ENCODE assay signal across 8 cellular contexts in genomic region chr15:100438570-100438969, GRCh38.
A peak's percentile ranks its signal among the peaks of the same experiment; 100 is the strongest.
DNase-seq lines count a peak whose midpoint lies in the region; ATAC-seq and TF ChIP-seq lines count a peak whose summit lies in the region.

No MANE protein-coding gene starts in this region.

- peak; percentile 60 for ATAC-seq in HG02623 (IDR thresholded peaks at IDR 0.05; ENCODE audit: unreplicated experiment)

- H3K27ac Mint-ChIP-seq in glutamatergic neuron (ENCODE audit: unreplicated experiment): no peak overlapping the region

- no peaks in the 10 kb centered on the region for H3K9me3 Mint-ChIP-seq in glutamatergic neuron (ENCODE audit: unreplicated experiment)

- DNase-seq in DMS 273 treated with DMSO at 0.1 percent for 48 hours (lab: John Stamatoyannopoulos, UW) (peak; percentile 49), NCI-H69 (lab: John Stamatoyannopoulos, UW) (peak; percentile 40), cerebellum (ENCODE audit: low spot score) (peak; percentile 38), posterior cingulate gyrus (peak; percentile 33 to 92 (median 68)), NCI-H2107 (lab: John Stamatoyannopoulos, UW) (no peak), glutamatergic neuron (no peak), erythroblast (lab: John Stamatoyannopoulos, UW) (no peak)

- peaks cover 1% of the 10 kb centered on the region for H3K27me3 Mint-ChIP-seq in glutamatergic neuron (ENCODE audit: unreplicated experiment)

- no peak for TF ChIP-seq CTCF in glutamatergic neuron (IDR thresholded peaks at IDR 0.05; ENCODE audit: partially characterized antibody, unreplicated experiment)

- peaks cover 9% of the 10 kb centered on the region for H3K36me3 Mint-ChIP-seq in glutamatergic neuron (ENCODE audit: unreplicated experiment)

- TF ChIP-seq POLR2A in erythroblast (IDR thresholded peaks at IDR 0.05; ENCODE audit: low read length): no peak

- H3K4me3 Mint-ChIP-seq in glutamatergic neuron (ENCODE audit: unreplicated experiment): no peak overlapping the region

- H3K4me1 Mint-ChIP-seq in glutamatergic neuron (ENCODE audit: low read depth, unreplicated experiment): no peaks in the 10 kb centered on the region

- intact Hi-C loops in posterior cingulate gyrus (cut with DNase I): no loop called here

Comparison
In these comparisons a context has a peak if more than half of its experiments do, and no peak if none do; other contexts are left out.
1. DNase-seq: peak in DMS 273 treated with DMSO at 0.1 percent for 48 hours (single experiment), NCI-H69 (single experiment), cerebellum (single experiment) and posterior cingulate gyrus (10 of 10); none in NCI-H2107 (single experiment), glutamatergic neuron (single experiment) and erythroblast (0 of 2).